In the genomic region with DNA sequence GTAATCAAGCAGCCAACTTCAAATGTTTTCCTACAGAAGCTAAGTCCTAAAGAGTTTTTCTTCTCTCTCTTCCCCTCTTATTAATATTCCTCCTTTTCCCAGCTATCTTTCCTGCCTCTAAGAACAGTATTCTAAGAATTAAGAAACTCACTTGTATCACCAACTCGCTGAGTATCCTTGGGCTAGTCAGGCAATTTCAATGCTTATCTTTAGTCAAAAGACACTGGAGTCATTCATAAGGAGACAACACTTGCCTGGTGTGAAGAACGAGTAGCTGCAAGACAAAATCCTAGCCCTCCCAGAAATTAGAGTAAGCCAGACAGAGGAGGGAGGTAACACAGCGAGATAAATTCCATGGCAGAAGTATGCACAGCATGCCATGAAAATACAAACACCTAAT, we compare ENCODE assay signal across 17 cellular contexts. TPM values are rescaled to one million over a fixed set of nuclear protein-coding genes. Genes with fewer than 3 reads are reported as not detected.
DNase-seq lines count a peak whose midpoint lies in the region; ATAC-seq and TF ChIP-seq lines count a peak whose summit lies in the region.
"Had no signal": no experiment of that assay in that cellular context is flagged by ENCODE, and none has a peak within 500 bp of the region (broad histone marks: within the 10 kb centered on the region; RNA-seq: fewer than 3 reads in every experiment).

No MANE protein-coding gene starts in this region.

- H3K36me3 ChIP-seq in endodermal cell (ENCODE audit: control insufficient read depth, insufficient read depth, low read length) (no peaks in the 10 kb centered on the region), uterus (no peaks in the 10 kb centered on the region), spleen (no peaks in the 10 kb centered on the region)

- no peak for ATAC-seq in natural killer cell
- no peak for ATAC-seq in natural killer cell treated with Interleukin-12 subunit alpha and Interleukin-12 subunit beta and Interleukin-15 and Interleukin-18, amount 100 ng/mL, for 72 hours
- ATAC-seq: activated CD8-positive, alpha-beta T cell treated with anti-CD3 and anti-CD28 coated beads, Interleukin-2, amount 10 ng/mL, durations not matched to agents 7 days and 5 days; HepG2 had no signal

- H3K27ac Mint-ChIP-seq in natural killer cell = peak overlapping the region; percentile 13 to 73
- H3K27ac Mint-ChIP-seq in natural killer cell treated with Interleukin-12 subunit alpha and Interleukin-12 subunit beta and Interleukin-15 and Interleukin-18, amount 100 ng/mL, for 72 hours = no peak overlapping the region
- H3K27ac Mint-ChIP-seq in endodermal cell = peak overlapping the region; percentile 11
- peak overlapping the region; percentile 13 for H3K27ac Mint-ChIP-seq in neural crest cell (ENCODE audit: unreplicated experiment)
- H3K27ac Mint-ChIP-seq: activated CD8-positive, alpha-beta T cell treated with anti-CD3 and anti-CD28 coated beads, Interleukin-2, amount 10 ng/mL, durations not matched to agents 7 days and 5 days had no signal

- H3K9ac ChIP-seq in endodermal cell (ENCODE audit: extremely low read depth, low read length, poor library complexity, severe bottlenecking) = no peak overlapping the region

- H3K4me3 Mint-ChIP-seq in natural killer cell (peak overlapping the region; percentile 67), endodermal cell (no peak overlapping the region), neural crest cell (peak overlapping the region; percentile 14)
- no peak overlapping the region for H3K4me3 Mint-ChIP-seq in natural killer cell treated with Interleukin-12 subunit alpha and Interleukin-12 subunit beta and Interleukin-15 and Interleukin-18, amount 100 ng/mL, for 72 hours

- H3K4me1 Mint-ChIP-seq in natural killer cell = peaks cover 72 to 83% of the 10 kb centered on the region in 2 donors
- H3K4me1 Mint-ChIP-seq in natural killer cell treated with Interleukin-12 subunit alpha and Interleukin-12 subunit beta and Interleukin-15 and Interleukin-18, amount 100 ng/mL, for 72 hours (ENCODE audit: low read depth in 2 of 2) = peaks cover 53 to 57% of the 10 kb centered on the region in 2 donors
- H3K4me1 Mint-ChIP-seq in endodermal cell = peaks cover 38% of the 10 kb centered on the region
- peaks cover 73% of the 10 kb centered on the region for H3K4me1 Mint-ChIP-seq in neural crest cell

- 86 to 87% methylated on average over 2 to 3 of the region's 3 CpGs for WGBS in endodermal cell (ENCODE audit: insufficient coverage in 1 of 2, insufficient read length in 1 of 2), 2 experiments
- 82 to 92% (median 88%) methylated on average over 3 of the region's 3 CpGs for WGBS in spleen, 5 donors

- H3K36me3 Mint-ChIP-seq in natural killer cell = no peaks in the 10 kb centered on the region
- H3K36me3 Mint-ChIP-seq in natural killer cell treated with Interleukin-12 subunit alpha and Interleukin-12 subunit beta and Interleukin-15 and Interleukin-18, amount 100 ng/mL, for 72 hours = no peaks in the 10 kb centered on the region
- H3K36me3 Mint-ChIP-seq in endodermal cell (ENCODE audit: low read depth) = peaks cover 11% of the 10 kb centered on the region
- peaks cover 2% of the 10 kb centered on the region for H3K36me3 Mint-ChIP-seq in neural crest cell (ENCODE audit: low read depth)

- peaks cover 18% of the 10 kb centered on the region for H3K4me1 ChIP-seq in endodermal cell (ENCODE audit: control insufficient read depth, insufficient read depth, low read length)
- peaks cover 11 to 24% of the 10 kb centered on the region in 2 donors for H3K4me1 ChIP-seq in uterus
- peaks cover 8 to 88% (median 60%) of the 10 kb centered on the region in 6 donors for H3K4me1 ChIP-seq in spleen

- no peak overlapping the region for H3K4me3 ChIP-seq in endodermal cell (ENCODE audit: low read length)
- no peak overlapping the region for H3K4me3 ChIP-seq in uterus
- H3K4me3 ChIP-seq in spleen = no peak overlapping the region

- intact Hi-C loops in natural killer cell (cut with micrococcal nuclease) (no loop called here), uterus (cut with DNase I; ENCODE audit: low total_unique reads) (no loop called here), spleen (cut with DNase I; ENCODE audit: low total_unique reads) (loop anchor here (10.0 kb wide), 1 partner anchor 48 kb away; no protein-coding TSS in a partner anchor)

- TF ChIP-seq POLR2A in uterus (IDR thresholded peaks at IDR 0.05) = no peak
- no peak for TF ChIP-seq POLR2A in spleen (IDR thresholded peaks at IDR 0.05)

- H3K27ac ChIP-seq in endodermal cell (ENCODE audit: low read depth, low read length) (no peak overlapping the region), uterus (peak overlapping the region; percentile 89 to 99), spleen (peak overlapping the region in 4 of 8 donors; percentile 53 to 72 (median 59))

- H3K27me3 Mint-ChIP-seq in natural killer cell (ENCODE audit: low read depth in 2 of 2) (no peaks in the 10 kb centered on the region), endodermal cell (ENCODE audit: insufficient read depth) (no peaks in the 10 kb centered on the region), neural crest cell (ENCODE audit: low read depth) (no peaks in the 10 kb centered on the region)
- no peaks in the 10 kb centered on the region for H3K27me3 Mint-ChIP-seq in natural killer cell treated with Interleukin-12 subunit alpha and Interleukin-12 subunit beta and Interleukin-15 and Interleukin-18, amount 100 ng/mL, for 72 hours

- DNase-seq in natural killer cell = no peak
- no peak for DNase-seq in natural killer cell treated with Interleukin-12 subunit alpha and Interleukin-12 subunit beta and Interleukin-15 and Interleukin-18, amount 100 ng/mL, for 72 hours (ENCODE audit: low spot score)
- DNase-seq in endodermal cell = no peak
- no peak for DNase-seq in neural crest cell (ENCODE audit: low read depth, low spot score)
- DNase-seq in uterus = no peak
- no peak for DNase-seq in superior temporal gyrus (ENCODE audit: extremely low spot score)
- DNase-seq in spleen = no peak
- no peak for DNase-seq in OCI-M1 (lab: John Stamatoyannopoulos, UW)
- DNase-seq: activated CD8-positive, alpha-beta T cell treated with anti-CD3 and anti-CD28 coated beads, Interleukin-2, amount 10 ng/mL, durations not matched to agents 7 days and 5 days; activated gamma-delta T cell treated with Interleukin-2 at 50 U/mL for 16 hours; DMS53; head of caudate nucleus; NCI-H1092; NCI-H345; occipital lobe; T1000 had no signal

- TF ChIP-seq CTCF in natural killer cell (IDR thresholded peaks at IDR 0.05) (no peak), endodermal cell (conservative IDR thresholded peaks at IDR 0.05) (no peak), neural crest cell (conservative IDR thresholded peaks at IDR 0.05) (no peak), uterus (IDR thresholded peaks at IDR 0.05) (no peak), spleen (IDR thresholded peaks at IDR 0.05 in 8 of 11, conservative IDR thresholded peaks at IDR 0.05 in 3 of 11) (no peak)

- H3K27me3 ChIP-seq in endodermal cell (ENCODE audit: control insufficient read depth, insufficient read depth, low read length, poor library complexity, severe bottlenecking) (no peaks in the 10 kb centered on the region), uterus (no peaks in the 10 kb centered on the region), spleen (replicated peaks in 1 of 7) (no peaks in the 10 kb centered on the region)

- H3K9me3 Mint-ChIP-seq in natural killer cell (no peaks in the 10 kb centered on the region), endodermal cell (no peaks in the 10 kb centered on the region), neural crest cell (no peaks in the 10 kb centered on the region)
- no peaks in the 10 kb centered on the region for H3K9me3 Mint-ChIP-seq in natural killer cell treated with Interleukin-12 subunit alpha and Interleukin-12 subunit beta and Interleukin-15 and Interleukin-18, amount 100 ng/mL, for 72 hours

- H3K9me3 ChIP-seq in endodermal cell (ENCODE audit: control insufficient read depth, low read length) = no peaks in the 10 kb centered on the region
- no peaks in the 10 kb centered on the region for H3K9me3 ChIP-seq in uterus
- H3K9me3 ChIP-seq in spleen = no peaks in the 10 kb centered on the region

RNA-seq across cellular contexts. Expression of a gene that starts 10.7 kb away (rescaled TPM):
- total RNA-seq in natural killer cell (10 to 100 TPM; 29.5 to 42.8 (median 34.6) TPM), endodermal cell (10 to 100 TPM; 47.5 to 49.7 TPM), neural crest cell (82.8 and 90.2 TPM in 2 replicates), uterus (100 to 1,000 TPM in 3 of 4 donors, 10 to 100 TPM in 1; 79.3 to 144 (median 143) TPM), spleen (10 to 100 TPM; 45.9 to 80.2 (median 55.2) TPM)
- 10 to 100 TPM; 50.4 to 52.9 TPM for total RNA-seq in natural killer cell treated with Interleukin-12 subunit alpha and Interleukin-12 subunit beta and Interleukin-15 and Interleukin-18, amount 100 ng/mL, for 72 hours
- polyA plus RNA-seq in endodermal cell (2013, experiment 1 of 2) = 77.0 TPM
- polyA plus RNA-seq in endodermal cell (2013, experiment 2 of 2) = 77.0 TPM
- 10 to 100 TPM; 13.5 to 37.5 (median 17.0) TPM for polyA plus RNA-seq in spleen

Comparison
In these comparisons a context has a peak if more than half of its experiments do, and no peak if none do; other contexts are left out.
1. H3K27ac Mint-ChIP-seq: peak in natural killer cell (2 of 2), endodermal cell (single experiment) and neural crest cell (single experiment); none in natural killer cell treated with Interleukin-12 subunit alpha and Interleukin-12 subunit beta and Interleukin-15 and Interleukin-18, amount 100 ng/mL, for 72 hours (0 of 2).
2. H3K4me3 Mint-ChIP-seq: peak in natural killer cell (single experiment) and neural crest cell (single experiment); none in natural killer cell treated with Interleukin-12 subunit alpha and Interleukin-12 subunit beta and Interleukin-15 and Interleukin-18, amount 100 ng/mL, for 72 hours (single experiment) and endodermal cell (single experiment).